ENCODE assay signal across 26 cellular contexts in genomic region chr14:89089330-89089729, GRCh38.
"Had no signal": no experiment of that assay in that cellular context is flagged by ENCODE, and none has a peak within 500 bp of the region (broad histone marks: within the 10 kb centered on the region; RNA-seq: fewer than 3 reads in every experiment).

No MANE protein-coding gene starts in this region.

- H3K4me3 ChIP-seq: stomach, suprapubic skin, testis, thoracic aorta, thyroid gland, tibial artery, tibial nerve, transverse colon, upper lobe of left lung, upper lobe of right lung, uterus, vagina had no signal

- H3K27me3 ChIP-seq: stomach, suprapubic skin, testis, thyroid gland, tibial artery, tibial nerve, transverse colon, upper lobe of left lung, upper lobe of right lung, uterus, vagina had no signal

- H3K36me3 ChIP-seq: stomach, suprapubic skin, thoracic aorta, thyroid gland, tibial artery, tibial nerve, transverse colon, upper lobe of left lung, upper lobe of right lung, uterus, vagina had no signal

- FAIRE-seq: urothelium cell line had no signal

- H3K9me3 ChIP-seq: suprapubic skin, testis, thoracic aorta, thyroid gland, tibial artery, tibial nerve, transverse colon, upper lobe of left lung, upper lobe of right lung, uterus, vagina had no signal

- H3K27ac ChIP-seq: stomach, suprapubic skin, testis, thoracic aorta, thyroid gland, tibial artery, tibial nerve, transverse colon, upper lobe of left lung, upper lobe of right lung, uterus, vagina had no signal

- H3K4me1 ChIP-seq: suprapubic skin, testis, transverse colon, uterus, vagina had no signal

- DNase-seq: stimulated activated CD4-positive, alpha-beta T cell treated with anti-CD3 and anti-CD28 coated beads, Interleukin-2, amount 100 ng/mL, for 48 hours; stimulated activated CD4-positive, alpha-beta T cell treated with anti-CD3 and anti-CD28 coated beads, Interleukin-4, amount 100 ng/mL, for 1 hour; stimulated activated CD4-positive, alpha-beta T cell treated with anti-CD3 and anti-CD28 coated beads, Interleukin-4, amount 100 ng/mL, for 24 hours; stimulated activated CD4-positive, alpha-beta T cell treated with anti-CD3 and anti-CD28 coated beads, Interleukin-4, amount 100 ng/mL, for 4 hours; stimulated activated CD8-positive, alpha-beta memory T cell treated with anti-CD3 and anti-CD28 coated beads, Interleukin-4, amount 100 ng/mL, for 48 hours; stimulated activated naive B cell treated with anti-CD40 and anti-IgM and Interleukin-4, amounts not matched to agents 10 μg/mL and 1 μg/mL and 100 μg/mL, for 72 hours; stimulated activated naive CD4-positive, alpha-beta T cell; stimulated activated naive CD4-positive, alpha-beta T cell treated with Interleukin-2 at 50 U/mL for 16 hours; stimulated activated naive CD8-positive, alpha-beta T cell treated with anti-CD3 and anti-CD28 coated beads, Interleukin-15, amount 100 ng/mL, for 72 hours; stimulated activated naive CD8-positive, alpha-beta T cell treated with anti-CD3 and anti-CD28 coated beads, Interleukin-15, Interleukin-2, amounts not matched to agents 100 U/mL and 50 U/mL, for 24 hours; stomach; substantia nigra; testis; thyroid gland; tibial artery; transverse colon; upper lobe of left lung; upper lobe of right lung; uterus had no signal

- ATAC-seq: stimulated activated effector memory CD8-positive, alpha-beta T cell treated with anti-CD3 and anti-CD28 coated beads, Interleukin-12 subunit alpha, Interleukin-12 subunit beta, amount 100 ng/mL, for 72 hours; stimulated activated memory B cell treated with anti-CD40 and anti-IgM and Interleukin-4, amounts not matched to agents 10 μg/mL and 1 μg/mL and 100 μg/mL, for 72 hours; stimulated activated naive B cell treated with anti-CD40 and anti-IgM and Interleukin-4, amounts not matched to agents 10 μg/mL and 1 μg/mL and 100 μg/mL, for 72 hours; stimulated activated naive CD8-positive, alpha-beta T cell treated with anti-CD3 and anti-CD28 coated beads, Interleukin-15, amount 100 ng/mL, for 72 hours; stimulated activated naive CD8-positive, alpha-beta T cell treated with anti-CD3 and anti-CD28 coated beads, Interleukin-15, Interleukin-2, amounts not matched to agents 100 U/mL and 50 U/mL, for 24 hours; upper lobe of right lung had no signal
